In genomic region chr7:116595063-116595462, GRCh38 we compare ENCODE assay signal across 1 cellular context.
TF ChIP-seq lines count a peak whose summit lies in the region.

No MANE protein-coding gene starts in this region.

TF ChIP-seq in H1, 55 proteins besides CTCF, POLR2A, EP300 and RAD21 (continued from another document):
- TF ChIP-seq SIX5 (IDR thresholded peaks at IDR 0.05; ENCODE audit: low read depth, low read length) (no peak), TCF12 (IDR thresholded peaks at IDR 0.05; ENCODE audit: low read depth, low read length) (no peak), SP2 (IDR thresholded peaks at IDR 0.05; ENCODE audit: low read length) (no peak), SIN3A (conservative IDR thresholded peaks at IDR 0.05 in 1 of 2, IDR thresholded peaks at IDR 0.05 in 1 of 2; ENCODE audit: low read depth in 1 of 2, low read length in 2 of 2) (no peak), BRCA1 (IDR thresholded peaks at IDR 0.05; ENCODE audit: low read depth, low read length) (no peak), RXRA (IDR thresholded peaks at IDR 0.05; ENCODE audit: insufficient read depth, low read depth, low read length) (no peak), HDAC6 (IDR thresholded peaks at IDR 0.05; ENCODE audit: low read depth, low read length) (no peak), GABPA (IDR thresholded peaks at IDR 0.05; ENCODE audit: borderline replicate concordance, insufficient read depth, low read length) (no peak), KDM4A (IDR thresholded peaks at IDR 0.05; ENCODE audit: low read depth, low read length, severe bottlenecking) (no peak), MAX (IDR thresholded peaks at IDR 0.05) (no peak), RFX5 (IDR thresholded peaks at IDR 0.05; ENCODE audit: borderline replicate concordance, low read depth, low read length) (no peak), POU5F1 (IDR thresholded peaks at IDR 0.05; ENCODE audit: low read depth, low read length) (no peak), JUND (IDR thresholded peaks at IDR 0.05; ENCODE audit: low read length) (no peak)
- TF ChIP-seq, protein P1, sequence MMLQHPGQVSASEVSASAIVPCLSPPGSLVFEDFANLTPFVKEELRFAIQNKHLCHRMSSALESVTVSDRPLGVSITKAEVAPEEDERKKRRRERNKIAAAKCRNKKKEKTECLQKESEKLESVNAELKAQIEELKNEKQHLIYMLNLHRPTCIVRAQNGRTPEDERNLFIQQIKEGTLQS (IDR thresholded peaks at IDR 0.05; ENCODE audit: insufficient read depth, low read depth, low read length), result no peak
